In genomic region chr1:27428316-27429028, GRCh38 we compare ENCODE assay signal across 8 cellular contexts. TPM values are rescaled to one million over a fixed set of nuclear protein-coding genes. Genes with fewer than 3 reads are reported as not detected.
DNase-seq lines count a peak whose midpoint lies in the region; TF ChIP-seq lines count a peak whose summit lies in the region.

No MANE protein-coding gene starts in this region.

- H3K27me3 Mint-ChIP-seq in activated CD4-positive, alpha-beta T cell treated with anti-CD3 and anti-CD28 coated beads, Interleukin-2, amount 10 ng/mL, durations not matched to agents 7 days and 5 days, result no peaks in the 10 kb centered on the region
- no peaks in the 10 kb centered on the region for H3K27me3 Mint-ChIP-seq in osteocyte (ENCODE audit: unreplicated experiment)

- peaks cover 67% of the 10 kb centered on the region for H3K4me1 Mint-ChIP-seq in activated CD4-positive, alpha-beta T cell treated with anti-CD3 and anti-CD28 coated beads, Interleukin-2, amount 10 ng/mL, durations not matched to agents 7 days and 5 days
- H3K4me1 Mint-ChIP-seq in osteocyte (ENCODE audit: unreplicated experiment), result peaks cover 76% of the 10 kb centered on the region

- DNase-seq in KG1 (lab: John Stamatoyannopoulos, UW) (peak; percentile 14), fibroblast of pulmonary artery (ENCODE audit: low read depth) (peak; percentile 42), osteocyte (ENCODE audit: extremely low spot score, unreplicated experiment) (no peak), LoVo (ENCODE audit: low spot score) (no peak), NK-92 (lab: John Stamatoyannopoulos, UW; ENCODE audit: unreplicated experiment) (no peak), DMS53 (lab: John Stamatoyannopoulos, UW) (no peak), GM19238 (ENCODE audit: insufficient read length, low spot score) (no peak)
- no peak for DNase-seq in activated CD4-positive, alpha-beta T cell treated with anti-CD3 and anti-CD28 coated beads, Interleukin-2, amount 10 ng/mL, durations not matched to agents 7 days and 5 days

- no peak for TF ChIP-seq CTCF in fibroblast of pulmonary artery (IDR thresholded peaks at IDR 0.05; ENCODE audit: low read length, missing control alignments)
- no peak for TF ChIP-seq CTCF in osteocyte (IDR thresholded peaks at IDR 0.05)

- H3K4me3 ChIP-seq in fibroblast of pulmonary artery (replicated peaks; ENCODE audit: low read depth, low read length), result no peak overlapping the region

- no peaks in the 10 kb centered on the region for H3K9me3 Mint-ChIP-seq in activated CD4-positive, alpha-beta T cell treated with anti-CD3 and anti-CD28 coated beads, Interleukin-2, amount 10 ng/mL, durations not matched to agents 7 days and 5 days
- H3K9me3 Mint-ChIP-seq in osteocyte (ENCODE audit: unreplicated experiment), result no peaks in the 10 kb centered on the region

- H3K36me3 Mint-ChIP-seq in activated CD4-positive, alpha-beta T cell treated with anti-CD3 and anti-CD28 coated beads, Interleukin-2, amount 10 ng/mL, durations not matched to agents 7 days and 5 days (ENCODE audit: low read depth), result peaks cover 39% of the 10 kb centered on the region
- H3K36me3 Mint-ChIP-seq in osteocyte (ENCODE audit: unreplicated experiment), result peaks cover 13% of the 10 kb centered on the region

- peak overlapping the region; percentile 74 for H3K4me3 Mint-ChIP-seq in activated CD4-positive, alpha-beta T cell treated with anti-CD3 and anti-CD28 coated beads, Interleukin-2, amount 10 ng/mL, durations not matched to agents 7 days and 5 days
- peak overlapping the region; percentile 49 for H3K4me3 Mint-ChIP-seq in osteocyte (ENCODE audit: unreplicated experiment)

- CTCF ChIA-PET in activated CD4-positive, alpha-beta T cell treated with anti-CD3 and anti-CD28 coated beads, Interleukin-2, amount 10 ng/mL, durations not matched to agents 7 days and 5 days (lab: Charles Lee), result interaction anchor here (0.7 to 1.6 kb wide), 8 partner anchors 12 to 274 kb away, joined by 3 to 7 read pairs (median 4); partner anchors contain the start of genes MAP3K6 and SLC9A1

- POLR2A ChIA-PET in activated CD4-positive, alpha-beta T cell treated with anti-CD3 and anti-CD28 coated beads, Interleukin-2, amount 10 ng/mL, durations not matched to agents 7 days and 5 days (lab: Charles Lee), result no interaction called here

- peak overlapping the region; percentile 77 for H3K27ac Mint-ChIP-seq in activated CD4-positive, alpha-beta T cell treated with anti-CD3 and anti-CD28 coated beads, Interleukin-2, amount 10 ng/mL, durations not matched to agents 7 days and 5 days
- H3K27ac Mint-ChIP-seq in osteocyte (ENCODE audit: unreplicated experiment), result peak overlapping the region; percentile 99

RNA-seq across cellular contexts. Expression of gene GPR3, which starts 36.0 kb away (rescaled TPM):
- total RNA-seq in activated CD4-positive, alpha-beta T cell treated with anti-CD3 and anti-CD28 coated beads, Interleukin-2, amount 10 ng/mL, durations not matched to agents 7 days and 5 days, result under 1 TPM in 1 of 2 experiments, not detected in 1; 0.21 TPM
- 0.50 and 0.56 TPM in 2 replicates for total RNA-seq in osteocyte

RNA-seq across cellular contexts. Expression of gene CD164L2, which starts 45.3 kb away (rescaled TPM):
- not detected for total RNA-seq in activated CD4-positive, alpha-beta T cell treated with anti-CD3 and anti-CD28 coated beads, Interleukin-2, amount 10 ng/mL, durations not matched to agents 7 days and 5 days
- not detected in 2 replicates for total RNA-seq in osteocyte

RNA-seq across cellular contexts. Expression of gene FCN3, which starts 53.8 kb away (rescaled TPM):
- not detected for total RNA-seq in activated CD4-positive, alpha-beta T cell treated with anti-CD3 and anti-CD28 coated beads, Interleukin-2, amount 10 ng/mL, durations not matched to agents 7 days and 5 days
- total RNA-seq in osteocyte, result not detected in 2 replicates

Comparison
In these comparisons a context has a peak if more than half of its experiments do, and no peak if none do; other contexts are left out.
1. DNase-seq: peak in KG1 (single experiment) and fibroblast of pulmonary artery (single experiment); none in activated CD4-positive, alpha-beta T cell treated with anti-CD3 and anti-CD28 coated beads, Interleukin-2, amount 10 ng/mL, durations not matched to agents 7 days and 5 days (single experiment), osteocyte (single experiment), LoVo (single experiment), NK-92 (single experiment), DMS53 (single experiment) and GM19238 (single experiment).